8 cellular contexts compared by ENCODE assay signal in the genomic region with DNA sequence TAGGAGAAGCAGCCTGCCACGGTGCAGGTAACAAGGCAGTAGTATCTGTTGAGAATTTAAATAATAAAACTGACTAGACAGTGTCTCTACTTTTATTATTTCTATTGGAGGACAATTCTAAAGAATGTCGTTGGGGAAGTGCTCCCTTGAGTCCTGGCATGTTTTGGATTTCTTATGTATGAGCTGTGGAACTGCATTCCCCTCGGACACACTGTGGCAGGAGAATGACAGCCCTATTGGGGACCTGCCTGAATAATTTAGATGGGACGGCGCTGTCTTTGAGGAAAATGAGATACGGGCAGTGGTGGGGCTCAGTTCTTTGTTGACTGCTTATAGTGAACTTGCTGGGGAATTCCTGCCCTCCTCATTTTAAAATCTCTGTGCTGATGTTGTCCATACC. TPM values are rescaled to one million over a fixed set of nuclear protein-coding genes. Genes with fewer than 3 reads are reported as not detected.
"Had no signal": no experiment of that assay in that cellular context is flagged by ENCODE, and none has a peak within 500 bp of the region (broad histone marks: within the 10 kb centered on the region; RNA-seq: fewer than 3 reads in every experiment).

No MANE protein-coding gene starts in this region.

- FAIRE-seq: G401.6, GM12878, GM12891, GM12892, GM18507 had no signal

- H3K4me3 ChIP-seq: GM12878 had no signal

- DNase-seq: GDM1, GF-D8 had no signal

RNA-seq across cellular contexts. Expression of gene SCP2D1, which starts 2.4 kb away (rescaled TPM):
- total RNA-seq: G401, GM12878 had no signal
- polyA plus RNA-seq: GM12878 had no signal
